In the genomic region with DNA sequence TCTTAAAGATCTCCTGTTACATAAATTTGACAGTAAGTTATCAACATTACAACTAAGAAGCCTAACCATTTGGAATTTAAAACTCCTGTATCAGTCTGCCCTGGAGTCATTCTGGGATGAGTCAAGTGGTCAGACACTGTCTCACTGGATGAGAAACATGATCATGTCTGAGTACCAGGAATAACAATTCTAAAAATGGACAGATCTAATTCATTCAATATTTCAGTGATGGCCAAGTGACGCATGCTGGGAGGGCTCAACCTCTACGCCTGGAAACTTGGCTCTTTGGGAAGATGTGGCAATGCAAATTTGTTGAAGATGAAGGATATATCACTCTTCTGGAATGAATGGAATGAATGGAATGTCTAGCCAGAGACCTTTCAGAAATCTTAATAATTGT, we compare ENCODE assay signal across 13 cellular contexts.
DNase-seq lines count a peak whose midpoint lies in the region; TF ChIP-seq lines count a peak whose summit lies in the region.
"Had no signal": no experiment of that assay in that cellular context is flagged by ENCODE, and none has a peak within 500 bp of the region (broad histone marks: within the 10 kb centered on the region; RNA-seq: fewer than 3 reads in every experiment).

No MANE protein-coding gene starts in this region.

- no peak overlapping the region for H3K4me3 ChIP-seq in A673 (ENCODE audit: low read depth, low read length, poor library complexity, severe bottlenecking)
- H3K4me3 ChIP-seq in mammary epithelial cell (replicated peaks in 1 of 3; ENCODE audit: insufficient read depth in 1 of 3, low read depth in 2 of 3, low read length in 3 of 3) = no peak overlapping the region
- no peak overlapping the region for H3K4me3 ChIP-seq in kidney epithelial cell (ENCODE audit: low read depth, low read length)
- H3K4me3 ChIP-seq: BLaER1 treated with 17β-estradiol and CSF1 and Interleukin-3, amounts not matched to agents 10 nM and 100 nM; GM12878 had no signal

- no peaks in the 10 kb centered on the region for H3K79me2 ChIP-seq in mammary epithelial cell (ENCODE audit: insufficient read depth, low read length)

- peak overlapping the region; percentile 36 for H3K4me2 ChIP-seq in mammary epithelial cell (ENCODE audit: insufficient read depth, low read depth, low read length)
- H3K4me2 ChIP-seq: BLaER1 treated with 17β-estradiol and CSF1 and Interleukin-3, amounts not matched to agents 10 nM and 100 nM had no signal

- H4K20me1 ChIP-seq in mammary epithelial cell (ENCODE audit: insufficient read depth, low read length) = no peaks in the 10 kb centered on the region
- H4K20me1 ChIP-seq: BLaER1 treated with 17β-estradiol and CSF1 and Interleukin-3, amounts not matched to agents 10 nM and 100 nM had no signal

- TF ChIP-seq CTCF in A673 (conservative IDR thresholded peaks at IDR 0.05; ENCODE audit: low read depth, low read length) = no peak
- no peak for TF ChIP-seq CTCF in mammary epithelial cell (conservative IDR thresholded peaks at IDR 0.05 in 1 of 2, IDR thresholded peaks at IDR 0.05 in 1 of 2; ENCODE audit: extremely low read depth in 1 of 2, insufficient read depth in 1 of 2, low read depth in 1 of 2, low read length in 2 of 2)
- TF ChIP-seq CTCF in kidney epithelial cell (IDR thresholded peaks at IDR 0.05; ENCODE audit: insufficient read depth, low read length, poor library complexity, severe bottlenecking) = no peak

- H3K27me3 ChIP-seq in A673 (replicated peaks; ENCODE audit: insufficient read depth, low read depth, low read length, poor library complexity) (no peaks in the 10 kb centered on the region), mammary epithelial cell (ENCODE audit: insufficient read depth, low read length) (no peaks in the 10 kb centered on the region), kidney epithelial cell (ENCODE audit: control insufficient read depth, insufficient read depth, low read length) (no peaks in the 10 kb centered on the region)
- H3K27me3 ChIP-seq: BLaER1 treated with 17β-estradiol and CSF1 and Interleukin-3, amounts not matched to agents 10 nM and 100 nM had no signal

- intact Hi-C loops in A673 (cut with micrococcal nuclease; ENCODE audit: unreplicated experiment) (no loop called here), mammary epithelial cell (cut with micrococcal nuclease) (loop anchor here (1.0 to 5.0 kb wide), 2 partner anchors 59 to 84 kb away; no protein-coding TSS in a partner anchor)

- no peak overlapping the region for H3K9ac ChIP-seq in mammary epithelial cell (ENCODE audit: insufficient read depth, low read length)
- H3K9ac ChIP-seq: BLaER1 treated with 17β-estradiol and CSF1 and Interleukin-3, amounts not matched to agents 10 nM and 100 nM had no signal

- dilution Hi-C loops in mammary epithelial cell (cut with HindIII; ENCODE audit: low sequenced_read_pairs) = no loop called here

- POLR2A ChIA-PET in A673 (lab: Charles Lee; ENCODE audit: low non-redundant PET) = no interaction called here

- DNase-seq in A673 (ENCODE audit: low spot score) (peak; percentile 49), HT1080 (ENCODE audit: low read depth) (peak; percentile 90), mammary epithelial cell (peak; percentile 97), kidney epithelial cell (ENCODE audit: low read depth) (peak; percentile 63), GM19240 (ENCODE audit: insufficient read length, low spot score) (no peak), NCI-H526 (lab: John Stamatoyannopoulos, UW) (no peak)
- no peak for DNase-seq in activated CD4-positive, alpha-beta T cell treated with anti-CD3 and anti-CD28 coated beads, Interleukin-2, amount 50 U/mL, for 1 hour
- no peak for DNase-seq in stimulated activated CD4-positive, alpha-beta T cell treated with anti-CD3 and anti-CD28 coated beads, Interleukin-1b, Interleukin-23, amount 100 ng/mL, for 48 hours
- DNase-seq: activated CD4-positive, alpha-beta T cell treated with anti-CD3 and anti-CD28 coated beads, Interleukin-2, amount 10 ng/mL, durations not matched to agents 7 days and 5 days; activated naive CD8-positive, alpha-beta T cell treated with anti-CD3 and anti-CD28 coated beads, Interleukin-2, amount 50 U/mL, for 24 hours; NCI-H1105 had no signal

- in situ Hi-C loops in mammary epithelial cell (cut with MboI; ENCODE audit: low sequenced_read_pairs in 2 of 2) = no loop called here

- H3K27ac ChIP-seq in A673 (ENCODE audit: low read depth, low read length, poor library complexity, severe bottlenecking) (no peak overlapping the region), mammary epithelial cell (ENCODE audit: insufficient read depth, low read depth, low read length) (peak overlapping the region; percentile 69)
- H3K27ac ChIP-seq: BLaER1 treated with 17β-estradiol and CSF1 and Interleukin-3, amounts not matched to agents 10 nM and 100 nM had no signal

- H3K36me3 ChIP-seq in A673 (ENCODE audit: insufficient read depth, low read length, poor library complexity, severe bottlenecking) = no peaks in the 10 kb centered on the region
- H3K36me3 ChIP-seq in mammary epithelial cell (ENCODE audit: insufficient read depth, low read length) = no peaks in the 10 kb centered on the region
- H3K36me3 ChIP-seq in kidney epithelial cell (ENCODE audit: control insufficient read depth, insufficient read depth, low read length) = no peaks in the 10 kb centered on the region
- H3K36me3 ChIP-seq: BLaER1 treated with 17β-estradiol and CSF1 and Interleukin-3, amounts not matched to agents 10 nM and 100 nM had no signal

- H3K4me1 ChIP-seq in A673 (ENCODE audit: insufficient read depth, low read length, poor library complexity, severe bottlenecking) (no peaks in the 10 kb centered on the region), mammary epithelial cell (ENCODE audit: insufficient read depth, low read length) (peaks cover 15% of the 10 kb centered on the region)
- H3K4me1 ChIP-seq: BLaER1 treated with 17β-estradiol and CSF1 and Interleukin-3, amounts not matched to agents 10 nM and 100 nM had no signal

- BruUV-seq in A673 (replicated peaks; lab: Mats Ljungman, UMichigan) = no TSS peak
- BruUV-seq in mammary epithelial cell (replicated peaks; lab: Mats Ljungman, UMichigan) = no TSS peak

- 0% methylated on average over 2 of the region's 2 CpGs for WGBS in mammary epithelial cell (ENCODE audit: low coverage, missing lambda C conversion rate)

- H2AFZ ChIP-seq in mammary epithelial cell (ENCODE audit: low read depth, low read length) = no peak overlapping the region

- H3K9me3 ChIP-seq in A673 (ENCODE audit: low read depth, low read length, poor library complexity, severe bottlenecking) = peaks cover 17% of the 10 kb centered on the region
- H3K9me3 ChIP-seq in mammary epithelial cell (replicated peaks; ENCODE audit: insufficient read depth, low read length) = peaks cover 6% of the 10 kb centered on the region

- CTCF ChIA-PET in A673 (lab: Charles Lee) = no interaction called here
- CTCF ChIA-PET in mammary epithelial cell (lab: Charles Lee; ENCODE audit: low non-redundant PET) = no interaction called here

Comparison
In these comparisons a context has a peak if more than half of its experiments do, and no peak if none do; other contexts are left out.
1. DNase-seq: peak in A673 (single experiment), HT1080 (single experiment), mammary epithelial cell (single experiment) and kidney epithelial cell (single experiment); none in GM19240 (single experiment), activated CD4-positive, alpha-beta T cell treated with anti-CD3 and anti-CD28 coated beads, Interleukin-2, amount 50 U/mL, for 1 hour (single experiment), stimulated activated CD4-positive, alpha-beta T cell treated with anti-CD3 and anti-CD28 coated beads, Interleukin-1b, Interleukin-23, amount 100 ng/mL, for 48 hours (single experiment) and NCI-H526 (0 of 2).